In the genomic region with DNA sequence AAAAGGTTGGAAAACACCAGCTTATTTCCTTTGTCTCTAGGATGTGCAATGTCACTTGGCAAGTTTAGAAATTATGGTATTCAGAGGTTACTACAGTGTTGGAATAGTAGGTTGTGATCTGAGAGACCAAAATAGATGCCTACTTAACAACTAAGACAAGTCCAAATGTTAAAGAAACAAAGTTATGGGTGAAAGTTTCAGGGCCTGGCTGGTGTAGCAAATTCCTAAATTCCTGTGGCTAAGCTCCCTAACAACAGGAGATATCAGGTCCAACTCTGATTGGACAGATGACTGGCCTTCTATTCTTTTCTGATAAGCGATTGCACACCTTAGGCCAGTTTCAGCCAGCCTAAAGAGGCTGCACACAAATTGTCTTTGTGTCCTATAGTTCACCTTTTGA, we compare ENCODE assay signal across 23 cellular contexts.
A peak's percentile ranks its signal among the peaks of the same experiment; 100 is the strongest.
DNase-seq lines count a peak whose midpoint lies in the region; ATAC-seq and TF ChIP-seq lines count a peak whose summit lies in the region.
"Had no signal": no experiment of that assay in that cellular context is flagged by ENCODE, and none has a peak within 500 bp of the region (broad histone marks: within the 10 kb centered on the region; RNA-seq: fewer than 3 reads in every experiment).

No MANE protein-coding gene starts in this region.

- POLR2A ChIA-PET in PC-3 (lab: Charles Lee; ENCODE audit: unreplicated experiment): no interaction called here

- H3K36me3 ChIP-seq in PC-3 (ENCODE audit: low read depth, low read length) (no peaks in the 10 kb centered on the region), endodermal cell (ENCODE audit: control insufficient read depth, insufficient read depth, low read length) (no peaks in the 10 kb centered on the region)
- H3K36me3 ChIP-seq: colonic mucosa had no signal

- no peak for TF ChIP-seq CTCF in PC-3 (conservative IDR thresholded peaks at IDR 0.05; ENCODE audit: low read depth, low read length)
- no peak for TF ChIP-seq CTCF in endodermal cell (conservative IDR thresholded peaks at IDR 0.05)

- in situ Hi-C loops in KBM-7 (cut with MboI; ENCODE audit: low pct_unique_long_range_greater_than_20kb, low sequenced_read_pairs): no loop called here

- H3K9me3 ChIP-seq in PC-3 (ENCODE audit: low read length): no peaks in the 10 kb centered on the region
- H3K9me3 ChIP-seq in endodermal cell (ENCODE audit: control insufficient read depth, low read length): no peaks in the 10 kb centered on the region
- H3K9me3 ChIP-seq: colonic mucosa had no signal

- no peak overlapping the region for H3K4me3 Mint-ChIP-seq in endodermal cell
- H3K4me3 Mint-ChIP-seq in activated naive CD8-positive, alpha-beta T cell treated with anti-CD3 and anti-CD28 coated beads, Interleukin-2, amount 50 U/mL, for 24 hours: no peak overlapping the region
- H3K4me3 Mint-ChIP-seq in activated T-helper 17 cell treated with anti-CD3 and anti-CD28 coated beads, Interleukin-2, amount 50 U/mL, for 72 hours: no peak overlapping the region
- H3K4me3 Mint-ChIP-seq: activated CD4-positive, alpha-beta T cell treated with anti-CD3 and anti-CD28 coated beads, Interleukin-2, amount 10 ng/mL, durations not matched to agents 7 days and 5 days; CD4-positive, alpha-beta memory T cell; nephron had no signal

- H3K36me3 Mint-ChIP-seq in endodermal cell (ENCODE audit: low read depth): no peaks in the 10 kb centered on the region
- H3K36me3 Mint-ChIP-seq in activated naive CD8-positive, alpha-beta T cell treated with anti-CD3 and anti-CD28 coated beads, Interleukin-2, amount 50 U/mL, for 24 hours (ENCODE audit: low read depth): no peaks in the 10 kb centered on the region
- H3K36me3 Mint-ChIP-seq in activated T-helper 17 cell treated with anti-CD3 and anti-CD28 coated beads, Interleukin-2, amount 50 U/mL, for 72 hours (ENCODE audit: low read depth): no peaks in the 10 kb centered on the region
- H3K36me3 Mint-ChIP-seq: CD4-positive, alpha-beta memory T cell had no signal

- H3K9ac ChIP-seq in PC-3 (ENCODE audit: low read length) (no peak overlapping the region), endodermal cell (ENCODE audit: extremely low read depth, low read length, poor library complexity, severe bottlenecking) (no peak overlapping the region)

- H3K27ac Mint-ChIP-seq in endodermal cell: peak overlapping the region; percentile 61
- no peak overlapping the region for H3K27ac Mint-ChIP-seq in activated naive CD8-positive, alpha-beta T cell treated with anti-CD3 and anti-CD28 coated beads, Interleukin-2, amount 50 U/mL, for 24 hours
- H3K27ac Mint-ChIP-seq in activated T-helper 17 cell treated with anti-CD3 and anti-CD28 coated beads, Interleukin-2, amount 50 U/mL, for 72 hours: no peak overlapping the region
- H3K27ac Mint-ChIP-seq: activated CD4-positive, alpha-beta T cell treated with anti-CD3 and anti-CD28 coated beads, Interleukin-2, amount 10 ng/mL, durations not matched to agents 7 days and 5 days; CD4-positive, alpha-beta memory T cell; nephron; progenitor cell of endocrine pancreas had no signal

- no peak overlapping the region for H3K4me2 ChIP-seq in PC-3 (ENCODE audit: low read length)

- H3K27ac ChIP-seq in PC-3 (ENCODE audit: low read length): no peak overlapping the region
- no peak overlapping the region for H3K27ac ChIP-seq in endodermal cell (ENCODE audit: low read depth, low read length)
- H3K27ac ChIP-seq: colonic mucosa had no signal

- H3F3A ChIP-seq in PC-3 (ENCODE audit: low read length, unreplicated experiment): no peaks in the 10 kb centered on the region

- 100% methylated on average over 1 of the region's 1 CpG for WGBS in endodermal cell (ENCODE audit: insufficient coverage in 1 of 2, insufficient read length in 1 of 2), 2 experiments

- BruUV-seq in PC-3 (replicated peaks; lab: Mats Ljungman, UMichigan): no TSS peak

- CTCF ChIA-PET in PC-3 (lab: Charles Lee): no interaction called here

- H3K9me2 ChIP-seq in PC-3 (replicated peaks; ENCODE audit: low read length): no peaks in the 10 kb centered on the region

- H3K4me3 ChIP-seq in PC-3 (ENCODE audit: low read length): no peak overlapping the region
- H3K4me3 ChIP-seq in endodermal cell (ENCODE audit: low read length): no peak overlapping the region
- H3K4me3 ChIP-seq: colonic mucosa had no signal

- intact Hi-C loops in PC-3 (cut with micrococcal nuclease): no loop called here

- peaks cover 6% of the 10 kb centered on the region for H3K4me1 Mint-ChIP-seq in endodermal cell
- no peaks in the 10 kb centered on the region for H3K4me1 Mint-ChIP-seq in activated naive CD8-positive, alpha-beta T cell treated with anti-CD3 and anti-CD28 coated beads, Interleukin-2, amount 50 U/mL, for 24 hours
- no peaks in the 10 kb centered on the region for H3K4me1 Mint-ChIP-seq in activated T-helper 17 cell treated with anti-CD3 and anti-CD28 coated beads, Interleukin-2, amount 50 U/mL, for 72 hours
- H3K4me1 Mint-ChIP-seq: activated CD4-positive, alpha-beta T cell treated with anti-CD3 and anti-CD28 coated beads, Interleukin-2, amount 10 ng/mL, durations not matched to agents 7 days and 5 days; CD4-positive, alpha-beta memory T cell; nephron had no signal

- H4K20me1 ChIP-seq in PC-3 (ENCODE audit: low read length): no peaks in the 10 kb centered on the region

- DNase-seq in AG08395 (ENCODE audit: low spot score) (peak; percentile 8), PC-3 (peak; percentile 29), endodermal cell (no peak), myocyte (ENCODE audit: low read depth) (peak; percentile 6), KBM-7 (no peak), T1000 (lab: John Stamatoyannopoulos, UW) (no peak)
- no peak for DNase-seq in activated naive CD8-positive, alpha-beta T cell treated with anti-CD3 and anti-CD28 coated beads, Interleukin-2, amount 50 U/mL, for 24 hours
- DNase-seq: activated CD4-positive, alpha-beta T cell treated with anti-CD3 and anti-CD28 coated beads, Interleukin-2, amount 10 ng/mL, durations not matched to agents 7 days and 5 days; activated CD8-positive, alpha-beta memory T cell treated with anti-CD3 and anti-CD28 coated beads, Interleukin-2, amount 50 U/mL, for 4 hours; activated gamma-delta T cell; CD4-positive, alpha-beta memory T cell; colonic mucosa; DMS79; foreskin fibroblast; hippocampal formation; NCI-H1092 treated with DMSO at 0.1 percent for 48 hours; NCI-H510A treated with DMSO at 0.1 percent for 48 hours; small intestine; stimulated activated CD4-positive, alpha-beta T cell treated with anti-CD3 and anti-CD28 coated beads, Interleukin-4, amount 100 ng/mL, for 1 hour had no signal

- H3K4me1 ChIP-seq in PC-3 (ENCODE audit: insufficient read depth, low read length) (peaks cover 9% of the 10 kb centered on the region), endodermal cell (ENCODE audit: control insufficient read depth, insufficient read depth, low read length) (no peaks in the 10 kb centered on the region)
- H3K4me1 ChIP-seq: colonic mucosa had no signal

- H3K27me3 ChIP-seq in PC-3 (ENCODE audit: low read length): no peaks in the 10 kb centered on the region
- no peaks in the 10 kb centered on the region for H3K27me3 ChIP-seq in endodermal cell (ENCODE audit: control insufficient read depth, insufficient read depth, low read length, poor library complexity, severe bottlenecking)
- H3K27me3 ChIP-seq: colonic mucosa had no signal

- ATAC-seq in PC-3: peak; percentile 35; the same call in 1 of the 2 replicates
- no peak for ATAC-seq in activated naive CD8-positive, alpha-beta T cell treated with anti-CD3 and anti-CD28 coated beads, Interleukin-2, amount 50 U/mL, for 24 hours
- ATAC-seq in activated T-helper 17 cell treated with anti-CD3 and anti-CD28 coated beads, Interleukin-2, amount 50 U/mL, for 72 hours (replicated peaks): no peak
- ATAC-seq: Right ventricle myocardium inferior had no signal

- H3K9me3 Mint-ChIP-seq in endodermal cell: peaks cover 7% of the 10 kb centered on the region
- H3K9me3 Mint-ChIP-seq in activated naive CD8-positive, alpha-beta T cell treated with anti-CD3 and anti-CD28 coated beads, Interleukin-2, amount 50 U/mL, for 24 hours: peaks cover 4% of the 10 kb centered on the region
- peaks cover 3% of the 10 kb centered on the region for H3K9me3 Mint-ChIP-seq in activated T-helper 17 cell treated with anti-CD3 and anti-CD28 coated beads, Interleukin-2, amount 50 U/mL, for 72 hours
- H3K9me3 Mint-ChIP-seq: activated CD4-positive, alpha-beta T cell treated with anti-CD3 and anti-CD28 coated beads, Interleukin-2, amount 10 ng/mL, durations not matched to agents 7 days and 5 days; nephron had no signal

- no peaks in the 10 kb centered on the region for H3K79me2 ChIP-seq in PC-3 (ENCODE audit: low read length)

- no peak overlapping the region for H2AFZ ChIP-seq in PC-3 (ENCODE audit: low read length)

- H3K27me3 Mint-ChIP-seq in endodermal cell (ENCODE audit: insufficient read depth): no peaks in the 10 kb centered on the region
- no peaks in the 10 kb centered on the region for H3K27me3 Mint-ChIP-seq in activated naive CD8-positive, alpha-beta T cell treated with anti-CD3 and anti-CD28 coated beads, Interleukin-2, amount 50 U/mL, for 24 hours
- H3K27me3 Mint-ChIP-seq in activated T-helper 17 cell treated with anti-CD3 and anti-CD28 coated beads, Interleukin-2, amount 50 U/mL, for 72 hours: no peaks in the 10 kb centered on the region
- H3K27me3 Mint-ChIP-seq: activated CD4-positive, alpha-beta T cell treated with anti-CD3 and anti-CD28 coated beads, Interleukin-2, amount 10 ng/mL, durations not matched to agents 7 days and 5 days; CD4-positive, alpha-beta memory T cell; progenitor cell of endocrine pancreas had no signal

Comparison
In these comparisons a context has a peak if more than half of its experiments do, and no peak if none do; other contexts are left out.
1. DNase-seq: peak in AG08395 (single experiment), PC-3 (single experiment) and myocyte (single experiment); none in endodermal cell (single experiment), KBM-7 (single experiment), T1000 (single experiment) and activated naive CD8-positive, alpha-beta T cell treated with anti-CD3 and anti-CD28 coated beads, Interleukin-2, amount 50 U/mL, for 24 hours (single experiment).